Comparison of ENCODE assay signal across 8 cellular contexts in genomic region chr12:47903927-47904646, GRCh38. TPM values are rescaled to one million over a fixed set of nuclear protein-coding genes. Genes with fewer than 3 reads are reported as not detected.
A peak's percentile ranks its signal among the peaks of the same experiment; 100 is the strongest.
DNase-seq lines count a peak whose midpoint lies in the region; ATAC-seq and TF ChIP-seq lines count a peak whose summit lies in the region.

No MANE protein-coding gene starts in this region.

- peak overlapping the region; percentile 61 for H3K4me3 ChIP-seq in retinal pigment epithelial cell (ENCODE audit: low read length)

- ATAC-seq in Right ventricle myocardium superior (ENCODE audit: poor library complexity), result peak; percentile 40
- ATAC-seq in GM19452 (IDR thresholded peaks at IDR 0.05; ENCODE audit: unreplicated experiment), result no peak

- TF ChIP-seq CTCF in GM13976 (IDR thresholded peaks at IDR 0.05; ENCODE audit: borderline replicate concordance, control extremely low read depth, extremely low read depth, insufficient read depth, missing control alignments) (no peak), retinal pigment epithelial cell (conservative IDR thresholded peaks at IDR 0.05; ENCODE audit: low read depth, low read length) (no peak)

- DNase-seq in GM13976 (ENCODE audit: low spot score), result peak; percentile 40
- DNase-seq in RKO (ENCODE audit: low spot score), result peak; percentile 73
- peak; percentile 54 for DNase-seq in activated T-helper 9 cell treated with anti-CD3 and anti-CD28 coated beads, Interleukin-2, amount 50 U/mL, for 16 hours (ENCODE audit: low read depth)
- DNase-seq in Right ventricle myocardium superior, result peak; percentile 67
- DNase-seq in retinal pigment epithelial cell (ENCODE audit: low read depth), result no peak
- DNase-seq in NCI-H2171 (lab: John Stamatoyannopoulos, UW), result no peak
- no peak for DNase-seq in NCI-H2029 (lab: John Stamatoyannopoulos, UW)

- intact Hi-C loops in Right ventricle myocardium superior (cut with DNase I), result loop anchor here (5.0 kb wide), 1 partner anchor 43 kb away; no protein-coding TSS in a partner anchor

- in situ Hi-C loops in GM13976 (cut with MboI; ENCODE audit: low sequenced_read_pairs, unreplicated experiment), result no loop called here

RNA-seq across cellular contexts. Expression of gene VDR, which starts 0.7 kb away (rescaled TPM):
- total RNA-seq in Right ventricle myocardium superior, result 0.11 TPM

RNA-seq across cellular contexts. Expression of gene TMEM106C, which starts 59.3 kb away (rescaled TPM):
- 42.5 TPM for total RNA-seq in Right ventricle myocardium superior

Comparison
In these comparisons a context has a peak if more than half of its experiments do, and no peak if none do; other contexts are left out.
1. DNase-seq: peak in GM13976 (single experiment), RKO (single experiment), activated T-helper 9 cell treated with anti-CD3 and anti-CD28 coated beads, Interleukin-2, amount 50 U/mL, for 16 hours (single experiment) and Right ventricle myocardium superior (single experiment); none in retinal pigment epithelial cell (single experiment), NCI-H2171 (single experiment) and NCI-H2029 (single experiment).